In the genomic region with DNA sequence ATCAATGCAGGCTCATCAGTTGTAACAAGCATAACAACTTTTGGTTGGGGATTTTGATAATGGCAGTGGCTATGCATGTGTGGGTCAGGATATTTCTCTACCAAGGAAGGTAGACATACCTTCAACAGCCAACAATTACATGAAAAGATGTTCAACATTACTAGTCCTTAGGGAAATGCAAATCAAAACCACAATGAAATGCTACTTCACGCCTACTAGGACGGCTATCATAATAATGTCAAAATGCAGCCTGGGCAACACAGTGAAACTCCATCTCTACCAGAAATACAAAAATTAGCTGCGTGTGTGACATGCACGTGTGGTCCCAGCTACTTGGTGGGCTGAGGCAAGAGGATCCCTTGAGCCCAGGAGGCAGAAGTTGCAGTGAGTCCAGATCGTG, we compare ENCODE assay signal across 17 cellular contexts. TPM values are rescaled to one million over a fixed set of nuclear protein-coding genes. Genes with fewer than 3 reads are reported as not detected.
DNase-seq lines count a peak whose midpoint lies in the region; ATAC-seq and TF ChIP-seq lines count a peak whose summit lies in the region.
"Had no signal": no experiment of that assay in that cellular context is flagged by ENCODE, and none has a peak within 500 bp of the region (broad histone marks: within the 10 kb centered on the region; RNA-seq: fewer than 3 reads in every experiment).

No MANE protein-coding gene starts in this region.

- H3K4me1 ChIP-seq in upper lobe of left lung = no peaks in the 10 kb centered on the region

- no peaks in the 10 kb centered on the region for H3K9me3 ChIP-seq in upper lobe of left lung
- H3K9me3 ChIP-seq: MG63 had no signal

- ATAC-seq in upper lobe of left lung (ENCODE audit: low FRiP score in 2 of 2) (no peak), GM18517 (IDR thresholded peaks at IDR 0.05; ENCODE audit: unreplicated experiment) (no peak)
- ATAC-seq: CD8-positive, alpha-beta T cell had no signal

- no peaks in the 10 kb centered on the region for H3K36me3 ChIP-seq in upper lobe of left lung
- H3K36me3 ChIP-seq: MG63 had no signal

- no peaks in the 10 kb centered on the region for H3K27me3 ChIP-seq in upper lobe of left lung
- H3K27me3 ChIP-seq: MG63 had no signal

- no peak for TF ChIP-seq CTCF in upper lobe of left lung (IDR thresholded peaks at IDR 0.05)

- H3K27ac ChIP-seq in upper lobe of left lung = no peak overlapping the region
- H3K27ac ChIP-seq: 22Rv1, PC-9 had no signal

- TF ChIP-seq EP300 in upper lobe of left lung (IDR thresholded peaks at IDR 0.05) = no peak

- H3K4me3 ChIP-seq in upper lobe of left lung = no peak overlapping the region
- H3K4me3 ChIP-seq: MG63, PC-9 had no signal

- no peak for TF ChIP-seq POLR2A in upper lobe of left lung (IDR thresholded peaks at IDR 0.05)

- DNase-seq in activated effector memory CD4-positive, alpha-beta T cell treated with anti-CD3 and anti-CD28 coated beads, Interleukin-2, amount 50 U/mL, for 16 hours = peak; percentile 13
- no peak for DNase-seq in activated effector memory CD4-positive, alpha-beta T cell treated with Interleukin-2 at 50 U/mL for 16 hours
- DNase-seq in NCI-H526 treated with DMSO at 0.1 percent for 48 hours (lab: John Stamatoyannopoulos, UW) = peak; percentile 26
- peak; percentile 56 for DNase-seq in germinal center (ENCODE audit: low spot score)
- DNase-seq in NCI-H345 (lab: John Stamatoyannopoulos, UW) = no peak
- no peak for DNase-seq in activated CD8-positive, alpha-beta memory T cell treated with anti-CD3 and anti-CD28 coated beads for 24 hours
- DNase-seq in upper lobe of left lung = no peak
- DNase-seq: Calu3; CD8-positive, alpha-beta T cell; DMS53; MG63; NCI-H1092 treated with DMSO at 0.1 percent for 48 hours; NCI-H2081 treated with DMSO at 0.1 percent for 48 hours; NCI-H510A; PC-9 had no signal

- 79 to 82% methylated on average over 5 of the region's 5 CpGs for WGBS in upper lobe of left lung, 2 donors

RNA-seq across cellular contexts. Expression of a gene that starts 7.3 kb away (rescaled TPM):
- not detected for total RNA-seq in upper lobe of left lung
- total RNA-seq: Calu3; CD8-positive, alpha-beta T cell had no signal

RNA-seq across cellular contexts. Expression of a gene that starts 59.9 kb away (rescaled TPM):
- 10 to 100 TPM in 4 of 6 donors, 1 to 10 TPM in 2; 3.1 to 17.2 (median 11.2) TPM for total RNA-seq in upper lobe of left lung

Comparison
In these comparisons a context has a peak if more than half of its experiments do, and no peak if none do; other contexts are left out.
1. DNase-seq: peak in activated effector memory CD4-positive, alpha-beta T cell treated with anti-CD3 and anti-CD28 coated beads, Interleukin-2, amount 50 U/mL, for 16 hours (single experiment), NCI-H526 treated with DMSO at 0.1 percent for 48 hours (single experiment) and germinal center (single experiment); none in activated effector memory CD4-positive, alpha-beta T cell treated with Interleukin-2 at 50 U/mL for 16 hours (single experiment), NCI-H345 (single experiment), activated CD8-positive, alpha-beta memory T cell treated with anti-CD3 and anti-CD28 coated beads for 24 hours (single experiment) and upper lobe of left lung (0 of 2).